In the genomic region with DNA sequence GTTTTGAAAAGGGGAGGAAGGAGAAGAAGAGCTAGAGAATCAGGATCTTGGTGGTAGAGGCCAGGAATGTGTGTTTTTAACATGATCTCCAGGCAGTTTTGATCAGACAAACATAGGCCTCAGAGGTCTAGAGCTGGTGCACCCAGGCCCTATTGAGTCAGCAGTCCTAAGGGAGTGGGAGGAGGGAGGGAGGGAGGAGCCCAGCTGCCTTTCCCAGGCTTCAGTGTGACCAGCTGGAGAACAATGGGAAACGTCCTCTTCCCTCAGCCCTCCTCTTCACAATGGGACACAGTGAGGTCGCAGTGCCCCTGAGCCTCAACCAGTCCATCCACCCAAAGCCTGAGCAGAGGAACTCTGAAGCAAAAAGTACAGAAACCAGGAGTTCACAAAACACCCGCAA, we compare ENCODE assay signal across 9 cellular contexts. TPM values are rescaled to one million over a fixed set of nuclear protein-coding genes. Genes with fewer than 3 reads are reported as not detected.
A peak's percentile ranks its signal among the peaks of the same experiment; 100 is the strongest.
DNase-seq lines count a peak whose midpoint lies in the region; ATAC-seq and TF ChIP-seq lines count a peak whose summit lies in the region.
"Had no signal": no experiment of that assay in that cellular context is flagged by ENCODE, and none has a peak within 500 bp of the region (broad histone marks: within the 10 kb centered on the region; RNA-seq: fewer than 3 reads in every experiment).

No MANE protein-coding gene starts in this region.

- peaks cover 31% of the 10 kb centered on the region for H3K4me1 Mint-ChIP-seq in brain
- H3K4me1 Mint-ChIP-seq: central memory CD8-positive, alpha-beta T cell had no signal

- ATAC-seq in HG02798 (IDR thresholded peaks at IDR 0.05; ENCODE audit: poor library complexity, unreplicated experiment) (no peak), GM21515 (IDR thresholded peaks at IDR 0.05; ENCODE audit: unreplicated experiment) (no peak), GM19395 (IDR thresholded peaks at IDR 0.05; ENCODE audit: unreplicated experiment) (no peak)

- no peaks in the 10 kb centered on the region for H3K9me3 Mint-ChIP-seq in brain
- H3K9me3 Mint-ChIP-seq: central memory CD8-positive, alpha-beta T cell; stimulated activated naive CD8-positive, alpha-beta T cell treated with anti-CD3 and anti-CD28 coated beads, Interleukin-15, Interleukin-2, amounts not matched to agents 100 ng/mL and 50 ng/mL, for 24 hours had no signal

- DNase-seq in LHCN-M2 (ENCODE audit: low read depth): peak; percentile 63
- DNase-seq in iris pigment epithelial cell (ENCODE audit: low read depth): peak; percentile 46
- peak; percentile 65 for DNase-seq in stromal cell of bone marrow (ENCODE audit: low read depth)

- no peak overlapping the region for H3K4me3 Mint-ChIP-seq in brain
- H3K4me3 Mint-ChIP-seq: central memory CD8-positive, alpha-beta T cell; stimulated activated naive CD8-positive, alpha-beta T cell treated with anti-CD3 and anti-CD28 coated beads, Interleukin-15, Interleukin-2, amounts not matched to agents 100 ng/mL and 50 ng/mL, for 24 hours had no signal

- H3K27ac Mint-ChIP-seq in brain: peak overlapping the region; percentile 12 to 94 (median 71)
- H3K27ac Mint-ChIP-seq: stimulated activated naive CD8-positive, alpha-beta T cell treated with anti-CD3 and anti-CD28 coated beads, Interleukin-15, Interleukin-2, amounts not matched to agents 100 ng/mL and 50 ng/mL, for 24 hours had no signal

- no peaks in the 10 kb centered on the region for H3K36me3 Mint-ChIP-seq in brain

- peaks cover 3% of the 10 kb centered on the region for H3K27me3 Mint-ChIP-seq in brain
- H3K27me3 Mint-ChIP-seq: central memory CD8-positive, alpha-beta T cell; stimulated activated naive CD8-positive, alpha-beta T cell treated with anti-CD3 and anti-CD28 coated beads, Interleukin-15, Interleukin-2, amounts not matched to agents 100 ng/mL and 50 ng/mL, for 24 hours had no signal

- TF ChIP-seq CTCF in brain (conservative IDR thresholded peaks at IDR 0.05): no peak

RNA-seq across cellular contexts. Expression of a gene that starts 37.2 kb away (rescaled TPM):
- total RNA-seq in LHCN-M2 (2014; rRNA removed): 0.17 and 0.38 TPM in 2 replicates
- 1.3 TPM for polyA plus RNA-seq in LHCN-M2 (2012)
- polyA plus RNA-seq in brain (ENCODE audit: insufficient read depth, low read depth, low replicate concordance): 205 TPM
